Comparison of ENCODE assay signal across 1 cellular context in genomic region chr16:4957720-4958509, GRCh38.
TF ChIP-seq lines count a peak whose summit lies in the region.

TSS of gene SEC14L5 (plus strand) at chr16:4958330. CDS start at chr16:4959324, 994 bp downstream.

TF ChIP-seq in HEK293, 187 proteins besides CTCF, POLR2A, EP300 and RAD21 (continued from another document and continues in another):
- TF ChIP-seq ATF2 (tag by site-specific recombination; IDR thresholded peaks at IDR 0.05; ENCODE audit: low read depth) (no peak), PRDM1 (tag by site-specific recombination; IDR thresholded peaks at IDR 0.05) (no peak), ZNF140 (tag by site-specific recombination; IDR thresholded peaks at IDR 0.05) (no peak), GLIS2 (tag by site-specific recombination; IDR thresholded peaks at IDR 0.05) (peak; percentile 45), ZNF561 (tag by site-specific recombination; IDR thresholded peaks at IDR 0.05; ENCODE audit: borderline replicate concordance) (no peak), ZNF121 (tag by site-specific recombination; IDR thresholded peaks at IDR 0.05) (no peak), ZSCAN18 (tag by site-specific recombination; IDR thresholded peaks at IDR 0.05) (no peak), ZNF155 (tag by site-specific recombination; IDR thresholded peaks at IDR 0.05) (no peak), ZNF560 (tag by site-specific recombination; IDR thresholded peaks at IDR 0.05; ENCODE audit: borderline replicate concordance) (no peak), ZNF707 (tag by site-specific recombination; IDR thresholded peaks at IDR 0.05) (no peak), SETDB1 (IDR thresholded peaks at IDR 0.05; ENCODE audit: insufficient read length, low read length) (no peak), IKZF3 (tag by site-specific recombination; IDR thresholded peaks at IDR 0.05) (peak; percentile 68), HOXC10 (CRISPR knock-in tag; IDR thresholded peaks at IDR 0.05) (no peak), ZNF670 (tag by site-specific recombination; IDR thresholded peaks at IDR 0.05; ENCODE audit: low read depth) (no peak), ZNF664 (tag by site-specific recombination; IDR thresholded peaks at IDR 0.05) (no peak), PRDM2 (tag by site-specific recombination; IDR thresholded peaks at IDR 0.05; ENCODE audit: borderline replicate concordance) (no peak), ZNF112 (tag by site-specific recombination; IDR thresholded peaks at IDR 0.05) (no peak), ZNF645 (tag by site-specific recombination; IDR thresholded peaks at IDR 0.05) (no peak), SP3 (tag by site-specific recombination; IDR thresholded peaks at IDR 0.05) (peak; percentile 92), WT1 (tag by site-specific recombination; IDR thresholded peaks at IDR 0.05) (no peak), ZSCAN23 (tag by site-specific recombination; IDR thresholded peaks at IDR 0.05) (no peak), HIC1 (tag by site-specific recombination; IDR thresholded peaks at IDR 0.05) (no peak), ZBTB1 (tag by site-specific recombination; IDR thresholded peaks at IDR 0.05) (no peak), ZNF266 (tag by site-specific recombination; IDR thresholded peaks at IDR 0.05; ENCODE audit: low read depth) (no peak), ZNF692 (tag by site-specific recombination; IDR thresholded peaks at IDR 0.05) (0 out of 2 replicates have a peak, but pooled peaks have one; percentile 14), ZNF549 (tag by site-specific recombination; IDR thresholded peaks at IDR 0.05) (no peak), ZNF423 (tag by site-specific recombination; IDR thresholded peaks at IDR 0.05) (no peak), ZNF354C (tag by site-specific recombination; IDR thresholded peaks at IDR 0.05; ENCODE audit: borderline replicate concordance, low read depth) (no peak), PRDM6 (tag by site-specific recombination; IDR thresholded peaks at IDR 0.05) (no peak), ZNF175 (tag by site-specific recombination; IDR thresholded peaks at IDR 0.05) (no peak), SP7 (tag by site-specific recombination; IDR thresholded peaks at IDR 0.05) (no peak), TRIM28 (IDR thresholded peaks at IDR 0.05; ENCODE audit: borderline replicate concordance, low read length) (no peak), ZNF792 (tag by site-specific recombination; IDR thresholded peaks at IDR 0.05) (no peak), ZBTB11 (tag by site-specific recombination; conservative IDR thresholded peaks at IDR 0.05; ENCODE audit: low read depth) (no peak), ZNF600 (tag by site-specific recombination; IDR thresholded peaks at IDR 0.05) (0 out of 2 replicates have a peak, but pooled peaks have one; percentile 24), BCL6B (tag by site-specific recombination; IDR thresholded peaks at IDR 0.05) (no peak), ELK4 (IDR thresholded peaks at IDR 0.05; ENCODE audit: borderline replicate concordance, low read depth, low read length) (no peak)
